ENCODE assay signal across 16 cellular contexts in the genomic region with DNA sequence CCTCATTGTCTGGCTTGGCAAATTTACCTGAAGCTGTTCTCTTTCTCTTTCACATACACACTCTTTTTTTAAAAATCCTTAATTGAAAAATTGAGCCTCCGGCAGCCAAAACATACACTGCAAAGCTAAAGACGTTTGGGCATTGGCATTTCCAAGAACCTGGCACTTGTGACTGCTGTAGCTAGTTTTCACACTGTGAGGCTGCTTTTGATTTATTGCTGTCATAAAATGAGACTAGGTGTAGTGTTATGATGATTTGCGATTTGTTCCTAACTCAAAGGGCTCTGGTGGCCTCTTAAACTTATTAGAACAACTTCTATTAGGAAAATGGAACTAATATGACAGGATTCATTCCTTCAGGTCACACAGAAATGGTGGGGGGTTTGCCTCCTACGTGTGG.
DNase-seq lines count a peak whose midpoint lies in the region; ATAC-seq and TF ChIP-seq lines count a peak whose summit lies in the region.
"Had no signal": no experiment of that assay in that cellular context is flagged by ENCODE, and none has a peak within 500 bp of the region (broad histone marks: within the 10 kb centered on the region; RNA-seq: fewer than 3 reads in every experiment).

No MANE protein-coding gene starts in this region.

- in situ Hi-C loops in ACHN (cut with HindIII; ENCODE audit: low pct_ligation_motif_present, low pct_unique_long_range_greater_than_20kb, low sequenced_read_pairs), result no loop called here

- H3K4me1 ChIP-seq in body of pancreas (no peaks in the 10 kb centered on the region), upper lobe of left lung (peaks cover 0 to 3% (median 1%) of the 10 kb centered on the region in 4 donors)
- H3K4me1 ChIP-seq: BLaER1, Caco-2 had no signal

- peak; percentile 48 for ATAC-seq in body of pancreas
- no peak for ATAC-seq in upper lobe of left lung (ENCODE audit: low FRiP score in 2 of 2)
- ATAC-seq: GM12878, HCT116 had no signal

- TF ChIP-seq POLR2A in body of pancreas (IDR thresholded peaks at IDR 0.05), result no peak
- no peak for TF ChIP-seq POLR2A in upper lobe of left lung (IDR thresholded peaks at IDR 0.05)

- no peaks in the 10 kb centered on the region for H3K27me3 ChIP-seq in body of pancreas
- no peaks in the 10 kb centered on the region for H3K27me3 ChIP-seq in upper lobe of left lung
- H3K27me3 ChIP-seq: BLaER1 had no signal

- no peak for TF ChIP-seq EP300 in upper lobe of left lung (IDR thresholded peaks at IDR 0.05)

- intact Hi-C loops in body of pancreas (cut with DNase I), result loop anchor here (2.0 kb wide), 1 partner anchor 21 kb away; no protein-coding TSS in a partner anchor

- DNase-seq in DMS79 treated with DMSO at 0.1 percent for 48 hours (lab: John Stamatoyannopoulos, UW) (peak; percentile 26), DMS79 (lab: John Stamatoyannopoulos, UW) (no peak), LNCaP clone FGC (ENCODE audit: low read depth) (peak; percentile 2), body of pancreas (no peak), left kidney (ENCODE audit: low read depth, low spot score) (peak; percentile 25), ACHN (no peak), NCI-H524 treated with DMSO at 0.1 percent for 48 hours (lab: John Stamatoyannopoulos, UW) (no peak), upper lobe of left lung (no peak)
- DNase-seq: AML-193; Caco-2; CD8-positive, alpha-beta memory T cell; GM23248 had no signal

- H3K27ac ChIP-seq in body of pancreas, result no peak overlapping the region
- H3K27ac ChIP-seq in upper lobe of left lung, result no peak overlapping the region
- H3K27ac ChIP-seq: 22Rv1, BLaER1, GM23248 had no signal

- WGBS in body of pancreas, 2 donors, result 35 to 39% methylated on average over 4 of the region's 4 CpGs
- 63 to 68% methylated on average over 4 of the region's 4 CpGs for WGBS in upper lobe of left lung, 2 donors

- H3K4me3 ChIP-seq in LNCaP clone FGC (ENCODE audit: low read depth, low read length) (no peak overlapping the region), body of pancreas (no peak overlapping the region), upper lobe of left lung (no peak overlapping the region)
- H3K4me3 ChIP-seq: BLaER1, GM12878, GM23248 had no signal

- no peaks in the 10 kb centered on the region for H3K9me3 ChIP-seq in body of pancreas
- no peaks in the 10 kb centered on the region for H3K9me3 ChIP-seq in upper lobe of left lung
- H3K9me3 ChIP-seq: BLaER1, Caco-2 had no signal

- TF ChIP-seq CTCF in LNCaP clone FGC (IDR thresholded peaks at IDR 0.05; ENCODE audit: control insufficient read depth, extremely low read depth, insufficient read depth) (no peak), body of pancreas (IDR thresholded peaks at IDR 0.05) (no peak), upper lobe of left lung (IDR thresholded peaks at IDR 0.05) (no peak)

- H3K36me3 ChIP-seq in body of pancreas (replicated peaks in 1 of 2; ENCODE audit: insufficient read depth in 1 of 2, low read depth in 2 of 2) (no peaks in the 10 kb centered on the region), upper lobe of left lung (no peaks in the 10 kb centered on the region)
- H3K36me3 ChIP-seq: BLaER1 had no signal

Comparison
In these comparisons a context has a peak if more than half of its experiments do, and no peak if none do; other contexts are left out.
1. DNase-seq: peak in DMS79 treated with DMSO at 0.1 percent for 48 hours (single experiment), LNCaP clone FGC (single experiment) and left kidney (single experiment); none in DMS79 (single experiment), body of pancreas (0 of 4), ACHN (single experiment), NCI-H524 treated with DMSO at 0.1 percent for 48 hours (single experiment) and upper lobe of left lung (0 of 2).